In the genomic region with DNA sequence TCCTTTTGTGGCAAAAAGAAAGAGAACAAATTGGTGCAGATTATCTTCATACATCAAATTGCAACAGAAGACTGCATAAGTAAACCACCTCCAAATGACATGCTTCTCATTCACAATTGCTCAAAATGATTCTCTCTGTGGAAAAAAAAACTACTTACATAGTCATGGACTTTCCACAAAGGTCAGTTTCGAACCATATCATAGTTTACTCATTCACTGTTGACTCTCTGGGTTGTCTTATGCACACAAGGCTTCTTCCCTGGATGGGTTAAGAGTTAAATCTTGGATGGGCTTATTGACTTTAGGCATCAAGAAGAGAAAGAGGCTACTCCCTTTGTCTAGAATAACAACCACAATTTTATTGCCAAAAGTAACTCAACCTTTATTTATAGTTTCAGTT, we compare ENCODE assay signal across 14 cellular contexts.
"Had no signal": no experiment of that assay in that cellular context is flagged by ENCODE, and none has a peak within 500 bp of the region (broad histone marks: within the 10 kb centered on the region; RNA-seq: fewer than 3 reads in every experiment).

No MANE protein-coding gene starts in this region.

- H3K4me1 Mint-ChIP-seq: immature natural killer cell; naive thymus-derived CD8-positive, alpha-beta T cell had no signal

- H3K4me3 ChIP-seq: esophagus squamous epithelium, ovary, psoas muscle had no signal

- H3K36me3 Mint-ChIP-seq: immature natural killer cell; naive thymus-derived CD8-positive, alpha-beta T cell had no signal

- DNase-seq: activated naive CD4-positive, alpha-beta T cell treated with Interleukin-2 at 50 U/mL for 16 hours; anterior cingulate cortex; brain microvascular endothelial cell; cortex of kidney; effector CD8-positive, alpha-beta T cell; esophagus squamous epithelium; immature natural killer cell; naive thymus-derived CD8-positive, alpha-beta T cell; ovary; psoas muscle; right cardiac atrium had no signal

- H3K9me3 Mint-ChIP-seq: immature natural killer cell had no signal

- H3K4me3 Mint-ChIP-seq: activated T-helper 1 cell treated with anti-CD3 and anti-CD28 coated beads, Interleukin-12 subunit alpha, Interleukin-12 subunit beta, Interleukin-2, Interleukin-4 antibody, amounts not matched to agents 30 ng/mL and 10 ng/mL and 1 ng/mL, durations not matched to agents 14 hours and 24 hours and 36 hours; immature natural killer cell; naive thymus-derived CD8-positive, alpha-beta T cell had no signal

- ATAC-seq: activated CD4-positive, CD25-positive, alpha-beta regulatory T cell treated with anti-CD3 and anti-CD28 coated beads, Interleukin-2, amount 50 U/mL, for 24 hours; naive thymus-derived CD8-positive, alpha-beta T cell; psoas muscle; right cardiac atrium; SK-N-SH treated with all-trans-retinoic acid at 6 μM for 48 hours had no signal

- H3K27ac Mint-ChIP-seq: activated T-helper 1 cell treated with anti-CD3 and anti-CD28 coated beads, Interleukin-12 subunit alpha, Interleukin-12 subunit beta, Interleukin-2, Interleukin-4 antibody, amounts not matched to agents 30 ng/mL and 10 ng/mL and 1 ng/mL, durations not matched to agents 14 hours and 24 hours and 36 hours; immature natural killer cell; naive thymus-derived CD8-positive, alpha-beta T cell had no signal
